In the genomic region with DNA sequence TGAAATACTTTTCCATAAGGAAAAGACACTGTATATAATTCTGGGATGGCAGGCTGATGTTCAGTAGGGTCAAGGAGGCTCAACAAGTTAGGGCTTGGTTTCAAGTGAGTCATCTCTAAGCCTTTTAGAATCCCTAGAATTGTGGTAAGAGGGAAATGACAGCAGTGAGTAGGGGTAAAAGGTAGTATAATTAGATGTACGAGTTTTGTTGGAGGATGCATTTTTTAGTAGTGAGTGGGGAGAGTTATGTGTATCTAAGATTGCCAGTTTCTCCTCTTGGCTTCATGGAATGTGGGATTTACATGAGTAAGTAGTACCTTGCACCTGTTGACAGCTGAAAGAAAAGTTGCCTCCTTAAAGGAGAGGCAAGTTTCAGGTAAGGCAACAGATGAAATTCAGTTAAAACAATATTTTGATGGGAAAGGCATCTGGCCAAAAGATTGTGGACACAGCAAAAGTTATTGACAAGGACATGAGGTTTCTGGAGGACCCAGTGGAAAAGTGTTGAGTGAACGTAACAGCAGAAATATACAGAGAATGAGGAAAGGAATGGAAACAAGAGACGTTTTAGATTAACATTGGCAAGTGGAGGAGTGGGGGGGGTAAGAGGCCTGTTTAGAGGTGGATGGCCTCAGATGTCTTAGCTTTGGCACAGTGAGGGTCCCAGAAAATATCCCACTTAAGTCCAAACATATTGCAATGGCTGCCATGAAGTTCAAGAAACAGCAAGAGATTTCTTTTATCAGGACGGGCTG, we compare ENCODE assay signal across 1 cellular context.
TF ChIP-seq lines count a peak whose summit lies in the region.

No MANE protein-coding gene starts in this region.

TF ChIP-seq in IMR-90, 13 proteins besides CTCF, POLR2A, EP300 and RAD21 (continued from another document):
- TF ChIP-seq, protein P1, sequence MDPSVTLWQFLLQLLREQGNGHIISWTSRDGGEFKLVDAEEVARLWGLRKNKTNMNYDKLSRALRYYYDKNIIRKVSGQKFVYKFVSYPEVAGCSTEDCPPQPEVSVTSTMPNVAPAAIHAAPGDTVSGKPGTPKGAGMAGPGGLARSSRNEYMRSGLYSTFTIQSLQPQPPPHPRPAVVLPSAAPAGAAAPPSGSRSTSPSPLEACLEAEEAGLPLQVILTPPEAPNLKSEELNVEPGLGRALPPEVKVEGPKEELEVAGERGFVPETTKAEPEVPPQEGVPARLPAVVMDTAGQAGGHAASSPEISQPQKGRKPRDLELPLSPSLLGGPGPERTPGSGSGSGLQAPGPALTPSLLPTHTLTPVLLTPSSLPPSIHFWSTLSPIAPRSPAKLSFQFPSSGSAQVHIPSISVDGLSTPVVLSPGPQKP (IDR thresholded peaks at IDR 0.05; ENCODE audit: borderline replicate concordance, low read depth, low read length): no peak
- TF ChIP-seq, protein P2, sequence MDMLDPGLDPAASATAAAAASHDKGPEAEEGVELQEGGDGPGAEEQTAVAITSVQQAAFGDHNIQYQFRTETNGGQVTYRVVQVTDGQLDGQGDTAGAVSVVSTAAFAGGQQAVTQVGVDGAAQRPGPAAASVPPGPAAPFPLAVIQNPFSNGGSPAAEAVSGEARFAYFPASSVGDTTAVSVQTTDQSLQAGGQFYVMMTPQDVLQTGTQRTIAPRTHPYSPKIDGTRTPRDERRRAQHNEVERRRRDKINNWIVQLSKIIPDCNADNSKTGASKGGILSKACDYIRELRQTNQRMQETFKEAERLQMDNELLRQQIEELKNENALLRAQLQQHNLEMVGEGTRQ (IDR thresholded peaks at IDR 0.05; ENCODE audit: low read depth, low read length): no peak
- no peak for TF ChIP-seq SMC3 (IDR thresholded peaks at IDR 0.05; ENCODE audit: low read depth, low read length)
- TF ChIP-seq CEBPB (IDR thresholded peaks at IDR 0.05; ENCODE audit: low read depth, low read length): no peak
- no peak for TF ChIP-seq FOS (IDR thresholded peaks at IDR 0.05; ENCODE audit: low read depth, low read length)
